ENCODE assay signal across 9 cellular contexts in genomic region chr9:86809151-86809550, GRCh38.
"Had no signal": no experiment of that assay in that cellular context is flagged by ENCODE, and none has a peak within 500 bp of the region (broad histone marks: within the 10 kb centered on the region; RNA-seq: fewer than 3 reads in every experiment).

No MANE protein-coding gene starts in this region.

- H3K4me3 ChIP-seq: GM23248 had no signal

- H3K27ac ChIP-seq: GM23248, HL-60 had no signal

- H3K4me1 Mint-ChIP-seq: H9, IgD-negative memory B cell had no signal

- H3K9me3 Mint-ChIP-seq: H9, HFFc6 had no signal

- H3K9ac ChIP-seq: GM23248 had no signal

- ATAC-seq: HepG2 had no signal

- H2AFZ ChIP-seq: GM23248 had no signal

- H3K27me3 Mint-ChIP-seq: IgD-negative memory B cell had no signal

- FAIRE-seq: H54, HepG2 had no signal

- DNase-seq: GM23248, GOT3, H9, HCEC 1CT, HFFc6 had no signal

- H3K4me3 Mint-ChIP-seq: H9, HFFc6, IgD-negative memory B cell had no signal

- H3K27ac Mint-ChIP-seq: H9, HFFc6, IgD-negative memory B cell had no signal
